8 cellular contexts compared by ENCODE assay signal in genomic region chr12:52880499-52880898, GRCh38. TPM values are rescaled to one million over a fixed set of nuclear protein-coding genes. Genes with fewer than 3 reads are reported as not detected.
A peak's percentile ranks its signal among the peaks of the same experiment; 100 is the strongest.
DNase-seq lines count a peak whose midpoint lies in the region; TF ChIP-seq lines count a peak whose summit lies in the region.
"Not testable (repeated sequence)": the region's sequence is repeated elsewhere in the genome, so short reads cannot be mapped to it uniquely, and the experiment has no call there.
"Had no signal": no experiment of that assay in that cellular context is flagged by ENCODE, and none has a peak within 500 bp of the region (broad histone marks: within the 10 kb centered on the region; RNA-seq: fewer than 3 reads in every experiment).

No MANE protein-coding gene starts in this region.

- not testable (repeated sequence) for H3K4me3 ChIP-seq in BLaER1 treated with 17β-estradiol and CSF1 and Interleukin-3, amounts not matched to agents 10 nM and 100 nM; Loucy (ENCODE audit: low read length, poor library complexity, severe bottlenecking); SK-N-SH (ENCODE audit: low read depth in 2 of 2, low read length in 1 of 2)

- not testable (repeated sequence) for H3K27ac ChIP-seq in BLaER1 treated with 17β-estradiol and CSF1 and Interleukin-3, amounts not matched to agents 10 nM and 100 nM; SK-N-SH (ENCODE audit: low read depth in 2 of 2, low read length in 1 of 2)

- H3K4me1 Mint-ChIP-seq in activated naive CD4-positive, alpha-beta T cell treated with anti-CD3 and anti-CD28 coated beads, Interleukin-2, amount 50 U/mL, for 24 hours; glutamatergic neuron (ENCODE audit: low read depth, unreplicated experiment): not testable (repeated sequence)
- peaks cover 31% of the 10 kb centered on the region for H3K4me1 Mint-ChIP-seq in type B pancreatic cell (ENCODE audit: unreplicated experiment)

- TF ChIP-seq RAD21 in SK-N-SH (IDR thresholded peaks at IDR 0.05; ENCODE audit: low read length), result not testable (repeated sequence)

- H3K4me2 ChIP-seq in BLaER1 treated with 17β-estradiol and CSF1 and Interleukin-3, amounts not matched to agents 10 nM and 100 nM, result peak overlapping the region in 8 of 11 experiments; percentile 64 to 76 (median 69); a peak in 16 of 22 replicates
- peak overlapping the region; percentile 61 for H3K4me2 ChIP-seq in Loucy (ENCODE audit: low read depth, low read length, poor library complexity, severe bottlenecking)
- 0 out of 2 replicates have a peak overlapping the region, but pooled peaks have one; percentile 60 for H3K4me2 ChIP-seq in SK-N-SH

- not testable (repeated sequence) for H3K27ac Mint-ChIP-seq in activated naive CD4-positive, alpha-beta T cell treated with anti-CD3 and anti-CD28 coated beads, Interleukin-2, amount 50 U/mL, for 24 hours; glutamatergic neuron (ENCODE audit: unreplicated experiment)
- peak overlapping the region; percentile 87 for H3K27ac Mint-ChIP-seq in type B pancreatic cell

- not testable (repeated sequence) for H3K9me3 Mint-ChIP-seq in activated naive CD4-positive, alpha-beta T cell treated with anti-CD3 and anti-CD28 coated beads, Interleukin-2, amount 50 U/mL, for 24 hours; glutamatergic neuron (ENCODE audit: unreplicated experiment); type B pancreatic cell

- peaks cover 4 to 42% (median 33%) of the 10 kb centered on the region in 10 experiments; a peak in 18 of 20 replicates for H3K4me1 ChIP-seq in BLaER1 treated with 17β-estradiol and CSF1 and Interleukin-3, amounts not matched to agents 10 nM and 100 nM
- not testable (repeated sequence) for H3K4me1 ChIP-seq in Loucy (ENCODE audit: insufficient read depth, low read length, poor library complexity, severe bottlenecking); SK-N-SH (ENCODE audit: control insufficient read depth in 1 of 2, insufficient read depth in 2 of 2, low read depth in 1 of 2, low read length in 1 of 2)

- H3K27me3 Mint-ChIP-seq in activated naive CD4-positive, alpha-beta T cell treated with anti-CD3 and anti-CD28 coated beads, Interleukin-2, amount 50 U/mL, for 24 hours; glutamatergic neuron (ENCODE audit: unreplicated experiment); type B pancreatic cell: not testable (repeated sequence)

- peak overlapping the region; percentile 86; the same call in 1 of the 2 replicates for H2AFZ ChIP-seq in Loucy (ENCODE audit: low read length)
- not testable (repeated sequence) for H2AFZ ChIP-seq in SK-N-SH (ENCODE audit: low read depth)

- not testable (repeated sequence) for TF ChIP-seq EP300 in SK-N-SH (IDR thresholded peaks at IDR 0.05; ENCODE audit: borderline replicate concordance in 1 of 2, low read depth in 1 of 2, low read length in 1 of 2)

- not testable (repeated sequence) for DNase-seq in SK-N-SH; glutamatergic neuron; type B pancreatic cell (ENCODE audit: extremely low spot score, unreplicated experiment)

- not testable (repeated sequence) for H3K36me3 Mint-ChIP-seq in activated naive CD4-positive, alpha-beta T cell treated with anti-CD3 and anti-CD28 coated beads, Interleukin-2, amount 50 U/mL, for 24 hours; glutamatergic neuron (ENCODE audit: unreplicated experiment); type B pancreatic cell

- H3K4me3 Mint-ChIP-seq in activated naive CD4-positive, alpha-beta T cell treated with anti-CD3 and anti-CD28 coated beads, Interleukin-2, amount 50 U/mL, for 24 hours, result peak overlapping the region; percentile 82
- peak overlapping the region; percentile 38 for H3K4me3 Mint-ChIP-seq in glutamatergic neuron (ENCODE audit: unreplicated experiment)
- not testable (repeated sequence) for H3K4me3 Mint-ChIP-seq in type B pancreatic cell

- not testable (repeated sequence) for H3F3A ChIP-seq in Loucy (ENCODE audit: low read depth); SK-N-SH (replicated peaks; ENCODE audit: insufficient read depth)

- H3K27me3 ChIP-seq in BLaER1 treated with 17β-estradiol and CSF1 and Interleukin-3, amounts not matched to agents 10 nM and 100 nM; Loucy (ENCODE audit: insufficient read depth, low read length, poor library complexity, severe bottlenecking); SK-N-SH (ENCODE audit: insufficient read depth): not testable (repeated sequence)

- H3K36me3 ChIP-seq in BLaER1 treated with 17β-estradiol and CSF1 and Interleukin-3, amounts not matched to agents 10 nM and 100 nM; Loucy (ENCODE audit: insufficient read depth, low read length); SK-N-SH (replicated peaks in 1 of 2; ENCODE audit: control insufficient read depth in 1 of 2, insufficient read depth in 2 of 2, low read length in 1 of 2): not testable (repeated sequence)

- peak overlapping the region in 4 of 11 experiments; percentile 7 to 33 (median 18); a peak in 3 of 22 replicates for H3K9ac ChIP-seq in BLaER1 treated with 17β-estradiol and CSF1 and Interleukin-3, amounts not matched to agents 10 nM and 100 nM
- H3K9ac ChIP-seq in Loucy (ENCODE audit: low read depth, low read length, poor library complexity, severe bottlenecking); SK-N-SH: not testable (repeated sequence)

- not testable (repeated sequence) for TF ChIP-seq CTCF in Loucy (conservative IDR thresholded peaks at IDR 0.05; ENCODE audit: low read length); SK-N-SH (IDR thresholded peaks at IDR 0.05); glutamatergic neuron (IDR thresholded peaks at IDR 0.05; ENCODE audit: partially characterized antibody, unreplicated experiment); type B pancreatic cell (conservative IDR thresholded peaks at IDR 0.05)

- 38% methylated on average over 7 of the region's 8 CpGs for WGBS in SK-N-SH (ENCODE audit: low lambda C conversion rate)

- CTCF ChIA-PET in SK-N-SH (lab: Yijun Ruan, JAX), result interaction anchor here (0.8 to 9.7 kb wide), 77 partner anchors 9 to 855 kb away, joined by 3 to 485 read pairs (median 6); partner anchors contain the start of genes KRT74, KRT84 and KRT85

- not testable (repeated sequence) for H4K20me1 ChIP-seq in BLaER1 treated with 17β-estradiol and CSF1 and Interleukin-3, amounts not matched to agents 10 nM and 100 nM; Loucy (ENCODE audit: insufficient read depth, low read length, poor library complexity, severe bottlenecking); SK-N-SH (ENCODE audit: insufficient read depth)

- H3K79me2 ChIP-seq in Loucy (ENCODE audit: insufficient read depth, low read length); SK-N-SH (ENCODE audit: insufficient read depth): not testable (repeated sequence)

- H3K9me2 ChIP-seq in Loucy (replicated peaks; ENCODE audit: low read depth, low read length); SK-N-SH: not testable (repeated sequence)

- POLR2A ChIA-PET in SK-N-SH (lab: Yijun Ruan, JAX), result not testable (repeated sequence)

- H3K9me3 ChIP-seq in BLaER1 treated with 17β-estradiol and CSF1 and Interleukin-3, amounts not matched to agents 10 nM and 100 nM (replicated peaks in 1 of 11); Loucy (ENCODE audit: insufficient read depth, low read depth, low read length); SK-N-SH: not testable (repeated sequence)

RNA-seq across cellular contexts. Expression of gene KRT8, which starts 24.4 kb away (rescaled TPM):
- polyA plus RNA-seq in SK-N-SH (2012; rRNA removed), result 47.7 and 49.4 TPM in 2 replicates
- 35.6 and 44.1 TPM in 2 replicates for polyA plus RNA-seq in SK-N-SH (2012; cell fraction: cytosol; rRNA removed)
- polyA plus RNA-seq in SK-N-SH (2012; cell fraction: nucleus; rRNA removed), result 40.7 and 41.4 TPM in 2 replicates
- total RNA-seq in glutamatergic neuron (ENCODE audit: unreplicated experiment), result 14.0 TPM
- total RNA-seq in type B pancreatic cell (ENCODE audit: low replicate concordance), result 768 and 2,227 TPM in 2 replicates

RNA-seq across cellular contexts. Expression of gene KRT78, which starts 31.7 kb away (rescaled TPM):
- polyA plus RNA-seq in SK-N-SH (2012; rRNA removed), result not detected in 2 replicates
- polyA plus RNA-seq in SK-N-SH (2012; cell fraction: cytosol; rRNA removed), result not detected in 2 replicates
- polyA plus RNA-seq in SK-N-SH (2012; cell fraction: nucleus; rRNA removed), result not detected in 2 replicates
- total RNA-seq in glutamatergic neuron (ENCODE audit: unreplicated experiment) (not detected), type B pancreatic cell (ENCODE audit: low replicate concordance) (14.7 and 29.1 TPM in 2 replicates)
- total RNA-seq: NCI-H460, OCI-LY7 had no signal

RNA-seq across cellular contexts. Expression of gene KRT79, which starts 46.4 kb away (rescaled TPM):
- polyA plus RNA-seq in SK-N-SH (2012; rRNA removed), result not detected in 2 replicates
- polyA plus RNA-seq in SK-N-SH (2012; cell fraction: cytosol; rRNA removed), result not detected in 2 replicates
- 0.04 TPM in 1 of 2 replicates, not detected in the other for polyA plus RNA-seq in SK-N-SH (2012; cell fraction: nucleus; rRNA removed)
- total RNA-seq in glutamatergic neuron (ENCODE audit: unreplicated experiment), result not detected
- total RNA-seq in type B pancreatic cell (ENCODE audit: low replicate concordance), result not detected in 2 replicates
- total RNA-seq: NCI-H460, OCI-LY7 had no signal

Comparison
In these comparisons a context has a peak if more than half of its experiments do, and no peak if none do; other contexts are left out.
1. RNA of gene KRT8, which starts 24.4 kb away (total RNA-seq): 768 to 2,227 TPM in type B pancreatic cell; 14.0 TPM in glutamatergic neuron (single experiment); every median in the first group is over 10 times any median in the second.
2. RNA of gene KRT78, which starts 31.7 kb away (total RNA-seq): 14.7 to 29.1 TPM in type B pancreatic cell; not detected in glutamatergic neuron (single experiment); every median in the first group is over 10 times any median in the second.
3. Peak in every context shown above with its lines, with median percentiles within 50 percentile points of each other: H3K4me2 ChIP-seq.